1 cellular context compared by ENCODE assay signal in the genomic region with DNA sequence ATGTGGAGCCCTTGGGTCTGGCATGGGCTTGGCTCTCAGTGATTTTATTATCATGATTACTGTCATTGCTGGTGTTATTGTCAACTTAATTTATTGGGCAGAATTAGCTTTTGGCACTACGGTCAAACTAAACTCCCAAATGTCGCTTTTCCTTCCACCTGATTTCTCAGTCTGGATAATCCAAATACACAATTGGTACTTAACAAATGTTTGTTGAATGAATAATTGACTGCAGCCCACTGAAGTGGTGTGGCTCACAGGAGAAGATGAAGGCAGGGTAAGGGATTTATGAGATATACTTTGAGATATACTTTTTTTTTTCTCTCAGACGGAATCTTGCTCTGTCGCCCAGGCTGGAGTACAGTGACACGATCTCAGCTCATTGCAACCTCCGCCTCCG.
A peak's percentile ranks its signal among the peaks of the same experiment; 100 is the strongest.
TF ChIP-seq lines count a peak whose summit lies in the region.

No MANE protein-coding gene starts in this region.

TF ChIP-seq in HepG2, 621 proteins besides CTCF, POLR2A, EP300 and RAD21:
- peak; percentile 84 for TF ChIP-seq ZNF3 (CRISPR knock-in tag; IDR thresholded peaks at IDR 0.05)
- TF ChIP-seq HINFP (CRISPR knock-in tag; IDR thresholded peaks at IDR 0.05; ENCODE audit: low read depth) = no peak
